9 cellular contexts compared by ENCODE assay signal in genomic region chr2:159677654-159678053, GRCh38. TPM values are rescaled to one million over a fixed set of nuclear protein-coding genes. Genes with fewer than 3 reads are reported as not detected.
A peak's percentile ranks its signal among the peaks of the same experiment; 100 is the strongest.
DNase-seq lines count a peak whose midpoint lies in the region; ATAC-seq and TF ChIP-seq lines count a peak whose summit lies in the region.
"Had no signal": no experiment of that assay in that cellular context is flagged by ENCODE, and none has a peak within 500 bp of the region (broad histone marks: within the 10 kb centered on the region; RNA-seq: fewer than 3 reads in every experiment).

No MANE protein-coding gene starts in this region.

- POLR2A ChIA-PET in GM10248 (lab: Yijun Ruan, JAX): no interaction called here

- ATAC-seq in stimulated activated naive CD8-positive, alpha-beta T cell treated with anti-CD3 and anti-CD28 coated beads, Interleukin-15, Interleukin-2, amounts not matched to agents 100 U/mL and 50 U/mL, for 24 hours: no peak
- no peak for ATAC-seq in HG03097 (IDR thresholded peaks at IDR 0.05; ENCODE audit: low FRiP score, unreplicated experiment)

- H3K27ac ChIP-seq in colonic mucosa: no peak overlapping the region
- H3K27ac ChIP-seq: ovary had no signal

- TF ChIP-seq CTCF in GM10248 (IDR thresholded peaks at IDR 0.05; ENCODE audit: control extremely low read depth, extremely low read depth, low read depth, missing control alignments) (peak; percentile 22), choroid plexus epithelial cell (conservative IDR thresholded peaks at IDR 0.05; ENCODE audit: low read depth, low read length) (peak; percentile 41), osteocyte (IDR thresholded peaks at IDR 0.05) (peak; percentile 54), colonic mucosa (IDR thresholded peaks at IDR 0.05) (no peak)

- H3K27me3 ChIP-seq in colonic mucosa: no peaks in the 10 kb centered on the region
- H3K27me3 ChIP-seq: ovary had no signal

- H3K4me1 Mint-ChIP-seq in osteocyte (ENCODE audit: unreplicated experiment): peaks cover under 1% of the 10 kb centered on the region

- H3K4me3 Mint-ChIP-seq in osteocyte (ENCODE audit: unreplicated experiment): no peak overlapping the region

- H3K4me3 ChIP-seq in choroid plexus epithelial cell (ENCODE audit: low read depth, low read length): no peak overlapping the region
- no peak overlapping the region for H3K4me3 ChIP-seq in colonic mucosa
- H3K4me3 ChIP-seq: ovary had no signal

- H3K27me3 Mint-ChIP-seq in osteocyte (ENCODE audit: unreplicated experiment): no peaks in the 10 kb centered on the region

- no peaks in the 10 kb centered on the region for H3K9me3 ChIP-seq in colonic mucosa
- H3K9me3 ChIP-seq: ovary had no signal

- DNase-seq in GM10248 (ENCODE audit: extremely low spot score) (no peak), NCI-H1694 (lab: John Stamatoyannopoulos, UW) (peak; percentile 4), choroid plexus epithelial cell (ENCODE audit: low read depth) (peak; percentile 60), osteocyte (ENCODE audit: extremely low spot score, unreplicated experiment) (no peak), colonic mucosa (no peak), A172 (ENCODE audit: low spot score) (no peak)
- no peak for DNase-seq in stimulated activated naive CD8-positive, alpha-beta T cell treated with anti-CD3 and anti-CD28 coated beads, Interleukin-15, Interleukin-2, amounts not matched to agents 100 U/mL and 50 U/mL, for 24 hours
- DNase-seq: ovary had no signal

- no peaks in the 10 kb centered on the region for H3K36me3 ChIP-seq in colonic mucosa
- H3K36me3 ChIP-seq: ovary had no signal

- no peaks in the 10 kb centered on the region for H3K9me3 Mint-ChIP-seq in osteocyte (ENCODE audit: unreplicated experiment)

- no peak overlapping the region for H3K27ac Mint-ChIP-seq in osteocyte (ENCODE audit: unreplicated experiment)

- CTCF ChIA-PET in GM10248 (lab: Yijun Ruan, JAX): interaction anchor here (1.3 to 1.7 kb wide), 2 partner anchors 21 to 56 kb away, joined by 3 to 4 read pairs; no protein-coding TSS in a partner anchor

- H3K4me1 ChIP-seq in colonic mucosa: no peaks in the 10 kb centered on the region

- H3K36me3 Mint-ChIP-seq in osteocyte (ENCODE audit: unreplicated experiment): peaks cover 2% of the 10 kb centered on the region

- H3K9ac ChIP-seq in colonic mucosa (ENCODE audit: low read depth in 2 of 2, low read length in 2 of 2): no peak overlapping the region

- intact Hi-C loops in colonic mucosa (cut with DNase I): no loop called here

RNA-seq across cellular contexts. Expression of gene MARCHF7, which starts 34.7 kb away (rescaled TPM):
- total RNA-seq in osteocyte (89.5 and 92.8 TPM in 2 replicates), colonic mucosa (10 to 100 TPM; 39.8 to 75.1 TPM)
- total RNA-seq in A172 (2014; rRNA removed; shearing (Covaris generic)): 164 and 178 TPM in 2 replicates

Comparison
In these comparisons a context has a peak if more than half of its experiments do, and no peak if none do; other contexts are left out.
1. DNase-seq: peak in NCI-H1694 (single experiment) and choroid plexus epithelial cell (single experiment); none in GM10248 (single experiment), osteocyte (single experiment), stimulated activated naive CD8-positive, alpha-beta T cell treated with anti-CD3 and anti-CD28 coated beads, Interleukin-15, Interleukin-2, amounts not matched to agents 100 U/mL and 50 U/mL, for 24 hours (single experiment), colonic mucosa (single experiment) and A172 (single experiment).